In genomic region chr2:131076707-131077106, GRCh38 we compare ENCODE assay signal across 1 cellular context.
TF ChIP-seq lines count a peak whose summit lies in the region.

No MANE protein-coding gene starts in this region.

TF ChIP-seq in IMR-90, 13 proteins besides CTCF, POLR2A, EP300 and RAD21:
- no peak for TF ChIP-seq CEBPB (IDR thresholded peaks at IDR 0.05; ENCODE audit: low read depth, low read length)
- TF ChIP-seq RCOR1 (IDR thresholded peaks at IDR 0.05; ENCODE audit: insufficient replicate concordance, low read length), result no peak
- TF ChIP-seq MXI1 (IDR thresholded peaks at IDR 0.05; ENCODE audit: borderline replicate concordance, low read depth, low read length), result no peak
- no peak for TF ChIP-seq MAZ (IDR thresholded peaks at IDR 0.05; ENCODE audit: borderline replicate concordance, low read depth, low read length)
- TF ChIP-seq BHLHE40 (IDR thresholded peaks at IDR 0.05; ENCODE audit: low read depth, low read length), result no peak
- TF ChIP-seq MAFK (IDR thresholded peaks at IDR 0.05; ENCODE audit: low read depth, low read length), result no peak
- TF ChIP-seq RFX5 (IDR thresholded peaks at IDR 0.05; ENCODE audit: low read depth, low read length), result no peak
- TF ChIP-seq USF2 (IDR thresholded peaks at IDR 0.05; ENCODE audit: low read depth, low read length), result no peak
- no peak for TF ChIP-seq ELK1 (IDR thresholded peaks at IDR 0.05; ENCODE audit: borderline replicate concordance, low read depth, low read length)
- no peak for TF ChIP-seq CHD1 (IDR thresholded peaks at IDR 0.05; ENCODE audit: low read depth, low read length)
- TF ChIP-seq SMC3 (IDR thresholded peaks at IDR 0.05; ENCODE audit: low read depth, low read length), result no peak
- TF ChIP-seq FOS (IDR thresholded peaks at IDR 0.05; ENCODE audit: low read depth, low read length), result no peak
